ENCODE assay signal across 22 cellular contexts in genomic region chr7:21099432-21099831, GRCh38.
DNase-seq lines count a peak whose midpoint lies in the region; ATAC-seq and TF ChIP-seq lines count a peak whose summit lies in the region.
"Had no signal": no experiment of that assay in that cellular context is flagged by ENCODE, and none has a peak within 500 bp of the region (broad histone marks: within the 10 kb centered on the region; RNA-seq: fewer than 3 reads in every experiment).

No MANE protein-coding gene starts in this region.

- intact Hi-C loops in posterior vena cava (cut with DNase I) = no loop called here

- H3K9me3 Mint-ChIP-seq in stimulated activated naive B cell treated with anti-CD40 and anti-IgM and Interleukin-4, amounts not matched to agents 10 μg/mL and 1 μg/mL and 100 μg/mL, for 72 hours = no peaks in the 10 kb centered on the region
- H3K9me3 Mint-ChIP-seq: CD4-positive, alpha-beta memory T cell; stimulated activated naive CD8-positive, alpha-beta T cell treated with anti-CD3 and anti-CD28 coated beads, Interleukin-15, Interleukin-2, amounts not matched to agents 100 ng/mL and 50 ng/mL, for 24 hours had no signal

- no peaks in the 10 kb centered on the region for H3K36me3 Mint-ChIP-seq in stimulated activated naive B cell treated with anti-CD40 and anti-IgM and Interleukin-4, amounts not matched to agents 10 μg/mL and 1 μg/mL and 100 μg/mL, for 72 hours
- H3K36me3 Mint-ChIP-seq: CD4-positive, alpha-beta memory T cell; natural killer cell had no signal

- H3K4me3 ChIP-seq in epithelial cell of esophagus (ENCODE audit: low read length) = no peak overlapping the region
- H3K4me3 ChIP-seq: esophagus muscularis mucosa, tibial nerve had no signal

- ATAC-seq in GM18858 (IDR thresholded peaks at IDR 0.05; ENCODE audit: unreplicated experiment) = peak; percentile 82
- no peak for ATAC-seq in stimulated activated naive B cell treated with anti-CD40 and anti-IgM and Interleukin-4, amounts not matched to agents 10 μg/mL and 1 μg/mL and 100 μg/mL, for 72 hours (replicated peaks)
- ATAC-seq: left cardiac atrium, natural killer cell had no signal

- H3K27ac Mint-ChIP-seq in stimulated activated naive B cell treated with anti-CD40 and anti-IgM and Interleukin-4, amounts not matched to agents 10 μg/mL and 1 μg/mL and 100 μg/mL, for 72 hours = no peak overlapping the region
- H3K27ac Mint-ChIP-seq: CD4-positive, alpha-beta memory T cell; natural killer cell; stimulated activated naive CD8-positive, alpha-beta T cell treated with anti-CD3 and anti-CD28 coated beads, Interleukin-15, Interleukin-2, amounts not matched to agents 100 ng/mL and 50 ng/mL, for 24 hours had no signal

- no peaks in the 10 kb centered on the region for H3K27me3 Mint-ChIP-seq in stimulated activated naive B cell treated with anti-CD40 and anti-IgM and Interleukin-4, amounts not matched to agents 10 μg/mL and 1 μg/mL and 100 μg/mL, for 72 hours

- no peak for TF ChIP-seq CTCF in epithelial cell of esophagus (IDR thresholded peaks at IDR 0.05; ENCODE audit: insufficient read depth, low read depth, low read length, missing control alignments)

- H3K4me3 Mint-ChIP-seq in stimulated activated naive B cell treated with anti-CD40 and anti-IgM and Interleukin-4, amounts not matched to agents 10 μg/mL and 1 μg/mL and 100 μg/mL, for 72 hours = no peak overlapping the region
- H3K4me3 Mint-ChIP-seq: CD4-positive, alpha-beta memory T cell; natural killer cell; stimulated activated naive CD8-positive, alpha-beta T cell treated with anti-CD3 and anti-CD28 coated beads, Interleukin-15, Interleukin-2, amounts not matched to agents 100 ng/mL and 50 ng/mL, for 24 hours had no signal

- DNase-seq in H4 (ENCODE audit: low spot score) = peak; percentile 25
- DNase-seq in HT1080 (ENCODE audit: low read depth) = peak; percentile 21
- peak; percentile 11 for DNase-seq in epithelial cell of esophagus (ENCODE audit: low read depth)
- no peak for DNase-seq in NCI-H69 (lab: John Stamatoyannopoulos, UW)
- no peak for DNase-seq in posterior vena cava (ENCODE audit: low spot score)
- no peak for DNase-seq in HuH-7.5 (ENCODE audit: low spot score)
- no peak for DNase-seq in stimulated activated naive B cell treated with anti-CD40 and anti-IgM and Interleukin-4, amounts not matched to agents 10 μg/mL and 1 μg/mL and 100 μg/mL, for 72 hours
- DNase-seq: activated CD4-positive, CD25-positive, alpha-beta regulatory T cell treated with anti-CD3 and anti-CD28 coated beads, Interleukin-2, amount 50 U/mL, for 72 hours; brain microvascular endothelial cell; CD4-positive, alpha-beta memory T cell; DMS79; left cardiac atrium; MV-4-11; natural killer cell; NCI-H187; NCI-H345; NK-92 treated with Interleukin-12 subunit alpha and Interleukin-12 subunit beta, amount 100 ng/mL, for 24 hours; stimulated activated CD4-positive, alpha-beta T cell treated with anti-CD3 and anti-CD28 coated beads, Interleukin-2, amount 100 ng/mL, for 24 hours had no signal

- H3K4me1 Mint-ChIP-seq in stimulated activated naive B cell treated with anti-CD40 and anti-IgM and Interleukin-4, amounts not matched to agents 10 μg/mL and 1 μg/mL and 100 μg/mL, for 72 hours = no peaks in the 10 kb centered on the region
- H3K4me1 Mint-ChIP-seq: CD4-positive, alpha-beta memory T cell; natural killer cell had no signal

Comparison
In these comparisons a context has a peak if more than half of its experiments do, and no peak if none do; other contexts are left out.
1. DNase-seq: peak in H4 (single experiment), HT1080 (single experiment) and epithelial cell of esophagus (single experiment); none in NCI-H69 (single experiment), posterior vena cava (single experiment), HuH-7.5 (single experiment) and stimulated activated naive B cell treated with anti-CD40 and anti-IgM and Interleukin-4, amounts not matched to agents 10 μg/mL and 1 μg/mL and 100 μg/mL, for 72 hours (single experiment).